Comparison of ENCODE assay signal across 27 cellular contexts in the genomic region with DNA sequence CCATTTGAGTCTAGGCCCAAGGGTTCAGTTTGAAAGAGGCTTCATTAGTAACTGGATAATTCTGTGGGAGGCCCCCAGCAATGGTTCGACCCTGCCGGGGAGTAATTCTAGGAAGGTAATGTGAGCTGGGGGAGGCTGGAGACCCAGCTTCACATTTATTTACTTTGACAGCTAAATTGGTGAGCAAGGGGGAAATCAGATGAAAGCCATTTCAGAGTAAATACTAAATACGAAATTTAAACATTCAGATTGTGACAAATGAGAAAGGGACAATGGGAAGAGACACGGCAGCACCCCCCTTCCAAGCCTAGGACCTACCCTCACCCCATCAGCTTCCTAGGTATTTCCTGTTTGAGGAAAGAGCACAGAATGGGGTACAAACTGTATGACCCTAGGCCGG. TPM values are rescaled to one million over a fixed set of nuclear protein-coding genes. Genes with fewer than 3 reads are reported as not detected.
"Had no signal": no experiment of that assay in that cellular context is flagged by ENCODE, and none has a peak within 500 bp of the region (broad histone marks: within the 10 kb centered on the region; RNA-seq: fewer than 3 reads in every experiment).

No MANE protein-coding gene starts in this region.

- H3K4me3 ChIP-seq: PC-9, Peyer's patch, SJCRH30 had no signal

- H3K36me3 ChIP-seq: Peyer's patch, SJCRH30 had no signal

- ATAC-seq: Right ventricle myocardium inferior, SK-N-SH treated with all-trans-retinoic acid at 6 μM for 48 hours had no signal

- H3K36me3 Mint-ChIP-seq: IgD-negative memory B cell had no signal

- H3K4me3 Mint-ChIP-seq: IgD-negative memory B cell had no signal

- H3K27ac Mint-ChIP-seq: IgD-negative memory B cell had no signal

- H3K27ac ChIP-seq: HL-60, PC-9, Peyer's patch, SJCRH30 had no signal

- DNase-seq: KBM-7; MV-4-11; NCI-H1048; NCI-H1105; NCI-H1417; NCI-H1436 treated with DMSO at 0.1 percent for 48 hours; NCI-H1694; NCI-H187 treated with DMSO at 0.1 percent for 48 hours; NCI-H2029 treated with DMSO at 0.1 percent for 48 hours; NCI-H2107; NCI-H2171 treated with DMSO at 0.1 percent for 48 hours; NCI-H2227 treated with DMSO at 0.1 percent for 48 hours; NCI-H524; NCI-H526 treated with DMSO at 0.1 percent for 48 hours; NCI-H748 treated with DMSO at 0.1 percent for 48 hours; NK-92 treated with Interleukin-12 subunit alpha and Interleukin-12 subunit beta, amount 100 ng/mL, for 24 hours; OCI-M1; PC-9; Peyer's patch; SHP77 treated with DMSO at 0.1 percent for 48 hours; SJCRH30; T-helper 1 cell had no signal

- H3K9me3 ChIP-seq: Peyer's patch, SJCRH30 had no signal

- H3K9me3 Mint-ChIP-seq: IgD-negative memory B cell had no signal

- H3K4me2 ChIP-seq: PC-9 had no signal

- H3K4me1 Mint-ChIP-seq: IgD-negative memory B cell had no signal

- H2AFZ ChIP-seq: PC-9 had no signal

RNA-seq across cellular contexts. Expression of a gene that starts 4.2 kb away (rescaled TPM):
- total RNA-seq: LHCN-M2, PC-9 had no signal
- polyA plus RNA-seq: IgD-negative memory B cell had no signal
